18 cellular contexts compared by ENCODE assay signal in genomic region chr22:22789922-22790845, GRCh38.
"Had no signal": no experiment of that assay in that cellular context is flagged by ENCODE, and none has a peak within 500 bp of the region (broad histone marks: within the 10 kb centered on the region; RNA-seq: fewer than 3 reads in every experiment).

No MANE protein-coding gene starts in this region.

- H3K36me3 ChIP-seq: spleen, transverse colon had no signal

- H3K36me3 Mint-ChIP-seq: naive B cell; stimulated activated naive B cell treated with anti-CD40 and anti-IgM and Interleukin-4, amounts not matched to agents 10 μg/mL and 1 μg/mL and 100 μg/mL, for 72 hours had no signal

- H3K9me3 ChIP-seq: body of pancreas, spleen, transverse colon had no signal

- H3K27ac ChIP-seq: body of pancreas, transverse colon had no signal

- H3K9me3 Mint-ChIP-seq: activated T-cell treated with anti-CD3 and anti-CD28 coated beads, Interleukin-2, amount 50 U/mL, for 72 hours; naive B cell; stimulated activated naive B cell treated with anti-CD40 and anti-IgM and Interleukin-4, amounts not matched to agents 10 μg/mL and 1 μg/mL and 100 μg/mL, for 72 hours had no signal

- ATAC-seq: body of pancreas, esophagus mucosa, sciatic nerve had no signal

- H3K4me3 Mint-ChIP-seq: activated T-cell treated with anti-CD3 and anti-CD28 coated beads, Interleukin-2, amount 50 U/mL, for 72 hours; stimulated activated naive B cell treated with anti-CD40 and anti-IgM and Interleukin-4, amounts not matched to agents 10 μg/mL and 1 μg/mL and 100 μg/mL, for 72 hours had no signal

- H3K27ac Mint-ChIP-seq: activated T-cell treated with anti-CD3 and anti-CD28 coated beads, Interleukin-2, amount 50 U/mL, for 72 hours had no signal

- DNase-seq: activated CD4-positive, alpha-beta T cell treated with anti-CD3 and anti-CD28 coated beads for 48 hours; activated T-cell treated with anti-CD3 and anti-CD28 coated beads, Interleukin-2, amount 50 U/mL, for 72 hours; body of pancreas; cerebellar nuclear complex; dermis blood vessel endothelial cell; hypothalamus; left cardiac atrium; naive B cell; occipital lobe; spleen; stimulated activated CD4-positive, alpha-beta T cell treated with anti-CD3 and anti-CD28 coated beads, Interleukin-1b, Interleukin-23, amount 100 ng/mL, for 48 hours; stimulated activated naive B cell treated with anti-CD40 and anti-IgM and Interleukin-4, amounts not matched to agents 10 μg/mL and 1 μg/mL and 100 μg/mL, for 72 hours; substantia nigra; SW 1271; transverse colon had no signal

- H3K4me3 ChIP-seq: body of pancreas, lung, spleen, transverse colon had no signal

- H3K27me3 ChIP-seq: body of pancreas, transverse colon had no signal
